Comparison of ENCODE assay signal across 8 cellular contexts in genomic region chr1:242523968-242524570, GRCh38.
DNase-seq lines count a peak whose midpoint lies in the region; ATAC-seq and TF ChIP-seq lines count a peak whose summit lies in the region.

No MANE protein-coding gene starts in this region.

- H3K27ac Mint-ChIP-seq in activated T-cell treated with anti-CD3 and anti-CD28 coated beads, Interleukin-2, amount 50 U/mL, for 24 hours = no peak overlapping the region
- H3K27ac Mint-ChIP-seq in nephron = no peak overlapping the region

- H3K27me3 ChIP-seq in NT2/D1 (ENCODE audit: insufficient read depth, insufficient read length) = peaks cover 41% of the 10 kb centered on the region

- H3K4me3 Mint-ChIP-seq in activated T-cell treated with anti-CD3 and anti-CD28 coated beads, Interleukin-2, amount 50 U/mL, for 24 hours = peak overlapping the region; percentile 42
- peak overlapping the region; percentile 79 to 84 (median 83) for H3K4me3 Mint-ChIP-seq in nephron

- H3K4me1 Mint-ChIP-seq in activated T-cell treated with anti-CD3 and anti-CD28 coated beads, Interleukin-2, amount 50 U/mL, for 24 hours (ENCODE audit: low read depth) = peaks cover 11% of the 10 kb centered on the region
- H3K4me1 Mint-ChIP-seq in nephron = peaks cover 7% of the 10 kb centered on the region

- peaks cover 2% of the 10 kb centered on the region for H3K4me1 ChIP-seq in NT2/D1 (ENCODE audit: insufficient read depth, insufficient read length)

- peak overlapping the region; percentile 72 for H3K4me3 ChIP-seq in NT2/D1 (ENCODE audit: insufficient read length, low read depth)
- peak overlapping the region; percentile 48 for H3K4me3 ChIP-seq in epithelial cell of esophagus (ENCODE audit: low read length)

- peaks cover 79% of the 10 kb centered on the region for H3K27me3 Mint-ChIP-seq in activated T-cell treated with anti-CD3 and anti-CD28 coated beads, Interleukin-2, amount 50 U/mL, for 24 hours
- peaks cover 84% of the 10 kb centered on the region for H3K27me3 Mint-ChIP-seq in nephron (ENCODE audit: low read depth)

- no peak for ATAC-seq in GM21786 (IDR thresholded peaks at IDR 0.05; ENCODE audit: unreplicated experiment)
- no peak for ATAC-seq in GM19455 (IDR thresholded peaks at IDR 0.05; ENCODE audit: unreplicated experiment)
- ATAC-seq in HG02678 (IDR thresholded peaks at IDR 0.05; ENCODE audit: unreplicated experiment) = no peak

- no peaks in the 10 kb centered on the region for H3K9me3 Mint-ChIP-seq in activated T-cell treated with anti-CD3 and anti-CD28 coated beads, Interleukin-2, amount 50 U/mL, for 24 hours
- no peaks in the 10 kb centered on the region for H3K9me3 Mint-ChIP-seq in nephron

- no peaks in the 10 kb centered on the region for H3K36me3 ChIP-seq in NT2/D1 (ENCODE audit: insufficient read depth, insufficient read length, low read length)

- TF ChIP-seq CTCF in epithelial cell of esophagus (IDR thresholded peaks at IDR 0.05; ENCODE audit: insufficient read depth, low read depth, low read length, missing control alignments) (no peak), nephron (IDR thresholded peaks at IDR 0.05; ENCODE audit: unreplicated experiment in 3 of 3) (peak in 2 of 3 experiments; percentile 13 to 15)

- no peaks in the 10 kb centered on the region for H3K9me3 ChIP-seq in NT2/D1 (ENCODE audit: insufficient read depth, low read length)

- DNase-seq in activated T-cell treated with anti-CD3 and anti-CD28 coated beads, Interleukin-2, amount 50 U/mL, for 24 hours = peak; percentile 36
- no peak for DNase-seq in activated T-cell treated with anti-CD3 and anti-CD28 coated beads, Interleukin-2, amount 50 U/mL, for 1 hour
- DNase-seq in NT2/D1 (ENCODE audit: low read depth, low spot score) (peak; percentile 80), epithelial cell of esophagus (ENCODE audit: low read depth) (peak; percentile 75)

- H3K36me3 Mint-ChIP-seq in activated T-cell treated with anti-CD3 and anti-CD28 coated beads, Interleukin-2, amount 50 U/mL, for 24 hours (ENCODE audit: low read depth) = no peaks in the 10 kb centered on the region
- no peaks in the 10 kb centered on the region for H3K36me3 Mint-ChIP-seq in nephron (ENCODE audit: low read depth)

- H3K9ac ChIP-seq in NT2/D1 (ENCODE audit: insufficient read length, low read depth) = peak overlapping the region; percentile 85
